ENCODE assay signal across 1 cellular context in the genomic region with DNA sequence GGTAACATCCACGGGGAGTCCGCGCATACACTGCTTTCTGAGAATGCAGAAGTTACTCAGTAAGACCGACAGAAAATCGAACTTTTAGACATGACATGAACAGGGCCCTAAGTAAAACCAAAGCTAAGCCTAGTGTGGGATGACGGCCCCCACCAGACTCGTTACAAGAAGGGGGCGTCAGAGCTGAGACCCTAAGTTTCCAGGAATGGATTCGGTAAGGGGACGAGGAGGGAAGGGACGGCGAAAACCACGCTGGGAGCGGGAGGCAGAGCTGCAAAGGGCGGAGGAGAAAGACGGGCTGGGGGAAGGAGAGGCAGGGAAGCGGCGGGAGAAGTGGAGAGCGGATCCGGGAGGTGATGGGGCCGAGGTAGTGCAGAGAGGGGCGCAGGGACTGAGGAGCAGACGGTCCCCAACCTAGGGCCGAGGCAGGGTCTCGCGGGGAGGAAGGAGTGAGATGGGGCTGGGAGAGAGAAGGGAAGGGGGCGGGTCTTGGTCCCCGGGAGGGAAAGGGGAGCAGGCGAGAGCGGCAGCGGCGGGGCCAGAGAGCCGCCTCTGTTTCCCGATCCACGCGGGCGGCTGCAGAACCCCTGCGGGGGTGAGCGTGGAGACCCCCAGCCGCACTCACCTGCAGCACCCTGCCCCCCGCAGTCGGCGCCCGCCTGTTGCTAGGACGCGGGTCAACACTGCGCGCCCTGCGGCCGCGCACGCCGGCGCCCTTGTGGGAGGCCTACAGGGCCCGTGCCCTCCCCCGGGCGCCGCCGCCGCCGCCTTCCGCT.
A peak's percentile ranks its signal among the peaks of the same experiment; 100 is the strongest.
TF ChIP-seq lines count a peak whose summit lies in the region.

No MANE protein-coding gene starts in this region.

TF ChIP-seq in HEK293, 187 proteins besides CTCF, POLR2A, EP300 and RAD21 (continued from another document and continues in another):
- TF ChIP-seq, protein P1, sequence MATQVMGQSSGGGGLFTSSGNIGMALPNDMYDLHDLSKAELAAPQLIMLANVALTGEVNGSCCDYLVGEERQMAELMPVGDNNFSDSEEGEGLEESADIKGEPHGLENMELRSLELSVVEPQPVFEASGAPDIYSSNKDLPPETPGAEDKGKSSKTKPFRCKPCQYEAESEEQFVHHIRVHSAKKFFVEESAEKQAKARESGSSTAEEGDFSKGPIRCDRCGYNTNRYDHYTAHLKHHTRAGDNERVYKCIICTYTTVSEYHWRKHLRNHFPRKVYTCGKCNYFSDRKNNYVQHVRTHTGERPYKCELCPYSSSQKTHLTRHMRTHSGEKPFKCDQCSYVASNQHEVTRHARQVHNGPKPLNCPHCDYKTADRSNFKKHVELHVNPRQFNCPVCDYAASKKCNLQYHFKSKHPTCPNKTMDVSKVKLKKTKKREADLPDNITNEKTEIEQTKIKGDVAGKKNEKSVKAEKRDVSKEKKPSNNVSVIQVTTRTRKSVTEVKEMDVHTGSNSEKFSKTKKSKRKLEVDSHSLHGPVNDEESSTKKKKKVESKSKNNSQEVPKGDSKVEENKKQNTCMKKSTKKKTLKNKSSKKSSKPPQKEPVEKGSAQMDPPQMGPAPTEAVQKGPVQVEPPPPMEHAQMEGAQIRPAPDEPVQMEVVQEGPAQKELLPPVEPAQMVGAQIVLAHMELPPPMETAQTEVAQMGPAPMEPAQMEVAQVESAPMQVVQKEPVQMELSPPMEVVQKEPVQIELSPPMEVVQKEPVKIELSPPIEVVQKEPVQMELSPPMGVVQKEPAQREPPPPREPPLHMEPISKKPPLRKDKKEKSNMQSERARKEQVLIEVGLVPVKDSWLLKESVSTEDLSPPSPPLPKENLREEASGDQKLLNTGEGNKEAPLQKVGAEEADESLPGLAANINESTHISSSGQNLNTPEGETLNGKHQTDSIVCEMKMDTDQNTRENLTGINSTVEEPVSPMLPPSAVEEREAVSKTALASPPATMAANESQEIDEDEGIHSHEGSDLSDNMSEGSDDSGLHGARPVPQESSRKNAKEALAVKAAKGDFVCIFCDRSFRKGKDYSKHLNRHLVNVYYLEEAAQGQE (tag by site-specific recombination; IDR thresholded peaks at IDR 0.05), result peak; percentile 31
- TF ChIP-seq ZNF19 (tag by site-specific recombination; IDR thresholded peaks at IDR 0.05; ENCODE audit: low read depth) (no peak), ZNF10 (tag by site-specific recombination; IDR thresholded peaks at IDR 0.05) (no peak; the same call in none of the 2 replicates), ZNF48 (tag by site-specific recombination; IDR thresholded peaks at IDR 0.05) (no peak), ZNF664 (tag by site-specific recombination; IDR thresholded peaks at IDR 0.05) (no peak), TRIM28 (IDR thresholded peaks at IDR 0.05; ENCODE audit: borderline replicate concordance, low read length) (no peak; the same call in 1 of the 2 replicates), ZBTB17 (tag by site-specific recombination; IDR thresholded peaks at IDR 0.05) (peak; percentile 94), SP7 (tag by site-specific recombination; IDR thresholded peaks at IDR 0.05) (peak; percentile 76), ZNF654 (tag by site-specific recombination; IDR thresholded peaks at IDR 0.05; ENCODE audit: low read depth) (no peak), ZBTB1 (tag by site-specific recombination; IDR thresholded peaks at IDR 0.05) (no peak), ZNF184 (tag by site-specific recombination; IDR thresholded peaks at IDR 0.05) (no peak), ZNF776 (tag by site-specific recombination; IDR thresholded peaks at IDR 0.05; ENCODE audit: borderline replicate concordance) (no peak), ZNF214 (tag by site-specific recombination; IDR thresholded peaks at IDR 0.05; ENCODE audit: borderline replicate concordance) (no peak), SCRT2 (tag by site-specific recombination; IDR thresholded peaks at IDR 0.05) (peak; percentile 90; the same call in 1 of the 2 replicates), ZBTB8A (tag by site-specific recombination; IDR thresholded peaks at IDR 0.05) (peak; percentile 96), ZNF426 (tag by site-specific recombination; IDR thresholded peaks at IDR 0.05) (no peak), KLF10 (tag by site-specific recombination; IDR thresholded peaks at IDR 0.05) (no peak), ZNF658 (tag by site-specific recombination; IDR thresholded peaks at IDR 0.05) (no peak), ZNF266 (tag by site-specific recombination; IDR thresholded peaks at IDR 0.05; ENCODE audit: low read depth) (no peak), ZNF629 (tag by site-specific recombination; IDR thresholded peaks at IDR 0.05) (0 out of 2 replicates have a peak, but pooled peaks have one; percentile 30), MEIS1 (CRISPR knock-in tag; IDR thresholded peaks at IDR 0.05; ENCODE audit: borderline replicate concordance) (no peak), ZNF623 (tag by site-specific recombination; IDR thresholded peaks at IDR 0.05) (no peak), ZNF624 (tag by site-specific recombination; IDR thresholded peaks at IDR 0.05) (no peak), ZNF140 (tag by site-specific recombination; IDR thresholded peaks at IDR 0.05) (no peak), ZEB2 (tag by site-specific recombination; IDR thresholded peaks at IDR 0.05) (peak; percentile 63), ZNF530 (tag by site-specific recombination; IDR thresholded peaks at IDR 0.05; ENCODE audit: low read depth) (no peak), GLIS1 (tag by site-specific recombination; IDR thresholded peaks at IDR 0.05) (peak; percentile 100), GLI2 (tag by site-specific recombination; IDR thresholded peaks at IDR 0.05; ENCODE audit: borderline replicate concordance, low read depth) (no peak), ZNF561 (tag by site-specific recombination; IDR thresholded peaks at IDR 0.05; ENCODE audit: borderline replicate concordance) (peak; percentile 98; the same call in 1 of the 2 replicates), ZNF175 (tag by site-specific recombination; IDR thresholded peaks at IDR 0.05) (no peak), ZNF558 (tag by site-specific recombination; IDR thresholded peaks at IDR 0.05) (no peak), ZNF747 (tag by site-specific recombination; IDR thresholded peaks at IDR 0.05) (no peak), ZNF211 (tag by site-specific recombination; IDR thresholded peaks at IDR 0.05; ENCODE audit: low read depth) (no peak), ZFP41 (tag by site-specific recombination; IDR thresholded peaks at IDR 0.05; ENCODE audit: borderline replicate concordance) (peak; percentile 11; the same call in 1 of the 2 replicates), ZNF707 (tag by site-specific recombination; IDR thresholded peaks at IDR 0.05) (no peak), ZNF24 (tag by site-specific recombination; IDR thresholded peaks at IDR 0.05) (no peak), ZFP3 (tag by site-specific recombination; IDR thresholded peaks at IDR 0.05; ENCODE audit: low read depth) (no peak), KLF7 (tag by site-specific recombination; IDR thresholded peaks at IDR 0.05; ENCODE audit: borderline replicate concordance) (no peak), ZNF292 (tag by site-specific recombination; IDR thresholded peaks at IDR 0.05; ENCODE audit: borderline replicate concordance, low read depth) (no peak), YY1 (tag by site-specific recombination; IDR thresholded peaks at IDR 0.05) (0 out of 2 replicates have a peak, but pooled peaks have one; percentile 45), SP2 (tag by site-specific recombination; IDR thresholded peaks at IDR 0.05) (no peak; the same call in none of the 2 replicates), ZNF221 (tag by site-specific recombination; IDR thresholded peaks at IDR 0.05; ENCODE audit: borderline replicate concordance) (no peak), ZSCAN16 (tag by site-specific recombination; IDR thresholded peaks at IDR 0.05) (no peak)
- TF ChIP-seq, protein P2, sequence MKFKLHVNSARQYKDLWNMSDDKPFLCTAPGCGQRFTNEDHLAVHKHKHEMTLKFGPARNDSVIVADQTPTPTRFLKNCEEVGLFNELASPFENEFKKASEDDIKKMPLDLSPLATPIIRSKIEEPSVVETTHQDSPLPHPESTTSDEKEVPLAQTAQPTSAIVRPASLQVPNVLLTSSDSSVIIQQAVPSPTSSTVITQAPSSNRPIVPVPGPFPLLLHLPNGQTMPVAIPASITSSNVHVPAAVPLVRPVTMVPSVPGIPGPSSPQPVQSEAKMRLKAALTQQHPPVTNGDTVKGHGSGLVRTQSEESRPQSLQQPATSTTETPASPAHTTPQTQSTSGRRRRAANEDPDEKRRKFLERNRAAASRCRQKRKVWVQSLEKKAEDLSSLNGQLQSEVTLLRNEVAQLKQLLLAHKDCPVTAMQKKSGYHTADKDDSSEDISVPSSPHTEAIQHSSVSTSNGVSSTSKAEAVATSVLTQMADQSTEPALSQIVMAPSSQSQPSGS (tag by site-specific recombination; IDR thresholded peaks at IDR 0.05; ENCODE audit: low read depth), result no peak
- TF ChIP-seq, protein P3, sequence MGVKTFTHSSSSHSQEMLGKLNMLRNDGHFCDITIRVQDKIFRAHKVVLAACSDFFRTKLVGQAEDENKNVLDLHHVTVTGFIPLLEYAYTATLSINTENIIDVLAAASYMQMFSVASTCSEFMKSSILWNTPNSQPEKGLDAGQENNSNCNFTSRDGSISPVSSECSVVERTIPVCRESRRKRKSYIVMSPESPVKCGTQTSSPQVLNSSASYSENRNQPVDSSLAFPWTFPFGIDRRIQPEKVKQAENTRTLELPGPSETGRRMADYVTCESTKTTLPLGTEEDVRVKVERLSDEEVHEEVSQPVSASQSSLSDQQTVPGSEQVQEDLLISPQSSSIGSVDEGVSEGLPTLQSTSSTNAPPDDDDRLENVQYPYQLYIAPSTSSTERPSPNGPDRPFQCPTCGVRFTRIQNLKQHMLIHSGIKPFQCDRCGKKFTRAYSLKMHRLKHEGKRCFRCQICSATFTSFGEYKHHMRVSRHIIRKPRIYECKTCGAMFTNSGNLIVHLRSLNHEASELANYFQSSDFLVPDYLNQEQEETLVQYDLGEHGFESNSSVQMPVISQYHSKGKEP (tag by site-specific recombination; IDR thresholded peaks at IDR 0.05), result no peak
- TF ChIP-seq, protein P4, sequence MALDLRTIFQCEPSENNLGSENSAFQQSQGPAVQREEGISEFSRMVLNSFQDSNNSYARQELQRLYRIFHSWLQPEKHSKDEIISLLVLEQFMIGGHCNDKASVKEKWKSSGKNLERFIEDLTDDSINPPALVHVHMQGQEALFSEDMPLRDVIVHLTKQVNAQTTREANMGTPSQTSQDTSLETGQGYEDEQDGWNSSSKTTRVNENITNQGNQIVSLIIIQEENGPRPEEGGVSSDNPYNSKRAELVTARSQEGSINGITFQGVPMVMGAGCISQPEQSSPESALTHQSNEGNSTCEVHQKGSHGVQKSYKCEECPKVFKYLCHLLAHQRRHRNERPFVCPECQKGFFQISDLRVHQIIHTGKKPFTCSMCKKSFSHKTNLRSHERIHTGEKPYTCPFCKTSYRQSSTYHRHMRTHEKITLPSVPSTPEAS (tag by site-specific recombination; IDR thresholded peaks at IDR 0.05), result peak; percentile 44; the same call in 1 of the 2 replicates
- TF ChIP-seq, protein P5, sequence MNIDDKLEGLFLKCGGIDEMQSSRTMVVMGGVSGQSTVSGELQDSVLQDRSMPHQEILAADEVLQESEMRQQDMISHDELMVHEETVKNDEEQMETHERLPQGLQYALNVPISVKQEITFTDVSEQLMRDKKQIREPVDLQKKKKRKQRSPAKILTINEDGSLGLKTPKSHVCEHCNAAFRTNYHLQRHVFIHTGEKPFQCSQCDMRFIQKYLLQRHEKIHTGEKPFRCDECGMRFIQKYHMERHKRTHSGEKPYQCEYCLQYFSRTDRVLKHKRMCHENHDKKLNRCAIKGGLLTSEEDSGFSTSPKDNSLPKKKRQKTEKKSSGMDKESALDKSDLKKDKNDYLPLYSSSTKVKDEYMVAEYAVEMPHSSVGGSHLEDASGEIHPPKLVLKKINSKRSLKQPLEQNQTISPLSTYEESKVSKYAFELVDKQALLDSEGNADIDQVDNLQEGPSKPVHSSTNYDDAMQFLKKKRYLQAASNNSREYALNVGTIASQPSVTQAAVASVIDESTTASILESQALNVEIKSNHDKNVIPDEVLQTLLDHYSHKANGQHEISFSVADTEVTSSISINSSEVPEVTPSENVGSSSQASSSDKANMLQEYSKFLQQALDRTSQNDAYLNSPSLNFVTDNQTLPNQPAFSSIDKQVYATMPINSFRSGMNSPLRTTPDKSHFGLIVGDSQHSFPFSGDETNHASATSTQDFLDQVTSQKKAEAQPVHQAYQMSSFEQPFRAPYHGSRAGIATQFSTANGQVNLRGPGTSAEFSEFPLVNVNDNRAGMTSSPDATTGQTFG (tag by site-specific recombination; IDR thresholded peaks at IDR 0.05; ENCODE audit: borderline replicate concordance), result no peak
- TF ChIP-seq, protein P6, sequence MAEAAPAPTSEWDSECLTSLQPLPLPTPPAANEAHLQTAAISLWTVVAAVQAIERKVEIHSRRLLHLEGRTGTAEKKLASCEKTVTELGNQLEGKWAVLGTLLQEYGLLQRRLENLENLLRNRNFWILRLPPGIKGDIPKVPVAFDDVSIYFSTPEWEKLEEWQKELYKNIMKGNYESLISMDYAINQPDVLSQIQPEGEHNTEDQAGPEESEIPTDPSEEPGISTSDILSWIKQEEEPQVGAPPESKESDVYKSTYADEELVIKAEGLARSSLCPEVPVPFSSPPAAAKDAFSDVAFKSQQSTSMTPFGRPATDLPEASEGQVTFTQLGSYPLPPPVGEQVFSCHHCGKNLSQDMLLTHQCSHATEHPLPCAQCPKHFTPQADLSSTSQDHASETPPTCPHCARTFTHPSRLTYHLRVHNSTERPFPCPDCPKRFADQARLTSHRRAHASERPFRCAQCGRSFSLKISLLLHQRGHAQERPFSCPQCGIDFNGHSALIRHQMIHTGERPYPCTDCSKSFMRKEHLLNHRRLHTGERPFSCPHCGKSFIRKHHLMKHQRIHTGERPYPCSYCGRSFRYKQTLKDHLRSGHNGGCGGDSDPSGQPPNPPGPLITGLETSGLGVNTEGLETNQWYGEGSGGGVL (tag by site-specific recombination; IDR thresholded peaks at IDR 0.05), result peak; percentile 77
- TF ChIP-seq, protein P7, sequence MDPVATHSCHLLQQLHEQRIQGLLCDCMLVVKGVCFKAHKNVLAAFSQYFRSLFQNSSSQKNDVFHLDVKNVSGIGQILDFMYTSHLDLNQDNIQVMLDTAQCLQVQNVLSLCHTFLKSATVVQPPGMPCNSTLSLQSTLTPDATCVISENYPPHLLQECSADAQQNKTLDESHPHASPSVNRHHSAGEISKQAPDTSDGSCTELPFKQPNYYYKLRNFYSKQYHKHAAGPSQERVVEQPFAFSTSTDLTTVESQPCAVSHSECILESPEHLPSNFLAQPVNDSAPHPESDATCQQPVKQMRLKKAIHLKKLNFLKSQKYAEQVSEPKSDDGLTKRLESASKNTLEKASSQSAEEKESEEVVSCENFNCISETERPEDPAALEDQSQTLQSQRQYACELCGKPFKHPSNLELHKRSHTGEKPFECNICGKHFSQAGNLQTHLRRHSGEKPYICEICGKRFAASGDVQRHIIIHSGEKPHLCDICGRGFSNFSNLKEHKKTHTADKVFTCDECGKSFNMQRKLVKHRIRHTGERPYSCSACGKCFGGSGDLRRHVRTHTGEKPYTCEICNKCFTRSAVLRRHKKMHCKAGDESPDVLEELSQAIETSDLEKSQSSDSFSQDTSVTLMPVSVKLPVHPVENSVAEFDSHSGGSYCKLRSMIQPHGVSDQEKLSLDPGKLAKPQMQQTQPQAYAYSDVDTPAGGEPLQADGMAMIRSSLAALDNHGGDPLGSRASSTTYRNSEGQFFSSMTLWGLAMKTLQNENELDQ (tag by site-specific recombination; IDR thresholded peaks at IDR 0.05; ENCODE audit: low read depth), result no peak
